In genomic region chr14:99982449-99983250, GRCh38 we compare ENCODE assay signal across 8 cellular contexts.
A peak's percentile ranks its signal among the peaks of the same experiment; 100 is the strongest.
DNase-seq lines count a peak whose midpoint lies in the region; ATAC-seq, FAIRE-seq and TF ChIP-seq lines count a peak whose summit lies in the region.

No MANE protein-coding gene starts in this region.

- DNase-seq in HFFc6: peak; percentile 33
- peak; percentile 94 for DNase-seq in NCI-H1694 treated with DMSO at 0.1 percent for 48 hours (lab: John Stamatoyannopoulos, UW)
- DNase-seq in T-helper 9 cell: peak; percentile 49
- peak; percentile 63 for DNase-seq in astrocyte of the spinal cord (ENCODE audit: low read depth, low spot score)
- DNase-seq in iPS DF 19.7 (ENCODE audit: low read depth, low spot score): peak; percentile 35
- peak; percentile 67 for DNase-seq in stimulated activated CD4-positive, alpha-beta T cell treated with anti-CD3 and anti-CD28 coated beads, Interleukin-15, amount 100 ng/mL, for 24 hours

- FAIRE-seq in G401.6 (lab: Jason Lieb, UNC): peak; percentile 94

- no peak overlapping the region for H3K4me3 Mint-ChIP-seq in HFFc6

- H3K4me3 ChIP-seq in astrocyte of the spinal cord (ENCODE audit: low read depth, low read length): no peak overlapping the region

- H3K27me3 Mint-ChIP-seq in HFFc6 (ENCODE audit: insufficient read depth): peaks cover 10% of the 10 kb centered on the region

- TF ChIP-seq CTCF in HFFc6 (IDR thresholded peaks at IDR 0.05) (peak; percentile 93), astrocyte of the spinal cord (IDR thresholded peaks at IDR 0.05; ENCODE audit: low read depth, low read length) (peak; percentile 86)

- peaks cover 7% of the 10 kb centered on the region for H3K4me1 Mint-ChIP-seq in HFFc6 (ENCODE audit: low read depth)

- H3K36me3 Mint-ChIP-seq in HFFc6 (ENCODE audit: low read depth): no peaks in the 10 kb centered on the region

- no peaks in the 10 kb centered on the region; the same call in 1 of the 2 replicates for H3K9me3 Mint-ChIP-seq in HFFc6

- in situ Hi-C loops in astrocyte of the spinal cord (cut with HindIII; ENCODE audit: low sequenced_read_pairs): no loop called here

- no peak for ATAC-seq in HG03025 (IDR thresholded peaks at IDR 0.05; ENCODE audit: low FRiP score, unreplicated experiment)

- H3K27ac Mint-ChIP-seq in HFFc6: no peak overlapping the region

Comparison
In these comparisons a context has a peak if more than half of its experiments do, and no peak if none do; other contexts are left out.
1. DNase-seq: peak in every context shown above with its lines; median percentile 94 in NCI-H1694 treated with DMSO at 0.1 percent for 48 hours; 67 in stimulated activated CD4-positive, alpha-beta T cell treated with anti-CD3 and anti-CD28 coated beads, Interleukin-15, amount 100 ng/mL, for 24 hours; 63 in astrocyte of the spinal cord; 49 in T-helper 9 cell; 35 in iPS DF 19.7; 33 in HFFc6.